14 cellular contexts compared by ENCODE assay signal in the genomic region with DNA sequence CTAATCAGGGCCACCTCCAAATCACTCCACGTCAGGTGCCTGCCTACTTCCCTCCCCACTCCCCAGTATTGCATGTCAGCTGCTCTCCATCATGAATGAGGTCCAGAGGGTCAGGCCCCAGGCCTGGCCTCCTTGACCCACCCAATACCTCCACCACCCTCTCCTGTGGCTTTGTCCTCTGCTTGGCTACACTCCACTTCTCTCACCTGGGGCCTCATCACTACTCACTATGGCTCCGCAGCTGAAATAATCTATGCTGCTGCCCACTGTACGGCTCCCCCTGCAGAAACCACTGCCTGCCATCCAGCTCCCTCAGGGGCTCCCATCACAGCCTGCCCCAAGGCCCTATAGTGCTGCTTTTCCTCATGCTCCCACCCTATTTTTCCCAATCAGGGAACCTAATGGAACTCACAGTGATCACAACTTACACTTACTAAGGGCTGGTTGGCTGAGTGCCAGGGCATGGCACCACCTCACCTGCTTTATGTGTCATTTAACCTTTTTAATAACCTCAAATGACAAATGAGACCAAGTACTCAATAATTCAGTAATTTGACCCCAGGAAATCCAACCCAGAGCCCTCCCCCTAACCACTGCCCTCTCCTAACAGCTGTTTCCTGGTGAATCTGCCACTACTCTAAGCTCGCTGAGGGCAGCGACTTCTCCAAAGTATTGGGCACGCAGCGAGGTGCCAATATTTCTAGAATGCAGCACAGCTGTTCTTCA. TPM values are rescaled to one million over a fixed set of nuclear protein-coding genes. Genes with fewer than 3 reads are reported as not detected.
DNase-seq lines count a peak whose midpoint lies in the region; ATAC-seq lines count a peak whose summit lies in the region.
"Had no signal": no experiment of that assay in that cellular context is flagged by ENCODE, and none has a peak within 500 bp of the region (broad histone marks: within the 10 kb centered on the region; RNA-seq: fewer than 3 reads in every experiment).

No MANE protein-coding gene starts in this region.

- peaks cover 48% of the 10 kb centered on the region for H3K4me1 Mint-ChIP-seq in activated naive CD4-positive, alpha-beta T cell treated with anti-CD3 and anti-CD28 coated beads for 36 hours (ENCODE audit: low read depth)

- H3K27ac Mint-ChIP-seq in activated naive CD4-positive, alpha-beta T cell treated with anti-CD3 and anti-CD28 coated beads for 36 hours: no peak overlapping the region

- peak overlapping the region; percentile 47 for H3K27ac ChIP-seq in substantia nigra (ENCODE audit: low read depth, low read length, poor library complexity, severe bottlenecking)

- intact Hi-C loops in activated naive CD4-positive, alpha-beta T cell treated with anti-CD3 and anti-CD28 coated beads for 36 hours (cut with micrococcal nuclease): no loop called here

- H3K36me3 Mint-ChIP-seq in activated naive CD4-positive, alpha-beta T cell treated with anti-CD3 and anti-CD28 coated beads for 36 hours (ENCODE audit: low read depth): peaks cover 2% of the 10 kb centered on the region

- H3K27me3 Mint-ChIP-seq in activated naive CD4-positive, alpha-beta T cell treated with anti-CD3 and anti-CD28 coated beads for 36 hours (ENCODE audit: low read depth): no peaks in the 10 kb centered on the region

- CTCF ChIA-PET in activated naive CD4-positive, alpha-beta T cell treated with anti-CD3 and anti-CD28 coated beads for 36 hours (lab: Charles Lee): interaction anchor here (0.9 to 9.6 kb wide), 4 partner anchors 45 to 185 kb away, joined by 3 to 111 read pairs (median 8); no protein-coding TSS in a partner anchor

- H3K9me3 Mint-ChIP-seq in activated naive CD4-positive, alpha-beta T cell treated with anti-CD3 and anti-CD28 coated beads for 36 hours: no peaks in the 10 kb centered on the region

- peak; percentile 25 for DNase-seq in activated naive CD4-positive, alpha-beta T cell treated with anti-CD3 and anti-CD28 coated beads for 36 hours
- DNase-seq in activated naive CD4-positive, alpha-beta T cell treated with Interleukin-2 at 50 U/mL for 16 hours: no peak
- peak; percentile 41 for DNase-seq in RPMI8226
- DNase-seq in left kidney (ENCODE audit: low read depth, low spot score): peak; percentile 6
- DNase-seq in substantia nigra (lab: John Stamatoyannopoulos, UW): peak in 1 of 49 donors; percentile 45
- DNase-seq in NCI-H2107 treated with DMSO at 0.1 percent for 48 hours (lab: John Stamatoyannopoulos, UW; ENCODE audit: unreplicated experiment): no peak
- DNase-seq in D341Med (ENCODE audit: low spot score): no peak
- DNase-seq: DMS 273 treated with DMSO at 0.1 percent for 48 hours, GOT3, NCI-H446, T-helper 9 cell, trophoblast cell had no signal

- no peak for ATAC-seq in HG02885 (IDR thresholded peaks at IDR 0.05; ENCODE audit: poor library complexity, unreplicated experiment)
- ATAC-seq: esophagus mucosa had no signal

- H3K4me3 Mint-ChIP-seq in activated naive CD4-positive, alpha-beta T cell treated with anti-CD3 and anti-CD28 coated beads for 36 hours: no peak overlapping the region

RNA-seq across cellular contexts. Expression of gene GORASP1, which starts 2.3 kb away (rescaled TPM):
- total RNA-seq in activated naive CD4-positive, alpha-beta T cell treated with anti-CD3 and anti-CD28 coated beads for 36 hours: 10 to 100 TPM; 19.0 to 21.8 TPM

RNA-seq across cellular contexts. Expression of gene TTC21A, which starts 2.4 kb away (rescaled TPM):
- total RNA-seq in activated naive CD4-positive, alpha-beta T cell treated with anti-CD3 and anti-CD28 coated beads for 36 hours: 1 to 10 TPM; 1.5 to 1.6 TPM

RNA-seq across cellular contexts. Expression of gene CSRNP1, which starts 48.3 kb away (rescaled TPM):
- total RNA-seq in activated naive CD4-positive, alpha-beta T cell treated with anti-CD3 and anti-CD28 coated beads for 36 hours: 10 to 100 TPM; 66.5 to 71.0 TPM

RNA-seq across cellular contexts. Expression of gene WDR48, which starts 53.3 kb away (rescaled TPM):
- 10 to 100 TPM; 32.3 to 32.9 TPM for total RNA-seq in activated naive CD4-positive, alpha-beta T cell treated with anti-CD3 and anti-CD28 coated beads for 36 hours

RNA-seq across cellular contexts. Expression of gene SCN11A, which starts 53.4 kb away (rescaled TPM):
- total RNA-seq in activated naive CD4-positive, alpha-beta T cell treated with anti-CD3 and anti-CD28 coated beads for 36 hours: under 1 TPM; 0.05 TPM

Comparison
In these comparisons a context has a peak if more than half of its experiments do, and no peak if none do; other contexts are left out.
1. DNase-seq: peak in activated naive CD4-positive, alpha-beta T cell treated with anti-CD3 and anti-CD28 coated beads for 36 hours (single experiment), RPMI8226 (single experiment) and left kidney (single experiment); none in activated naive CD4-positive, alpha-beta T cell treated with Interleukin-2 at 50 U/mL for 16 hours (single experiment), NCI-H2107 treated with DMSO at 0.1 percent for 48 hours (single experiment) and D341Med (single experiment).